Comparison of ENCODE assay signal across 21 cellular contexts in the genomic region with DNA sequence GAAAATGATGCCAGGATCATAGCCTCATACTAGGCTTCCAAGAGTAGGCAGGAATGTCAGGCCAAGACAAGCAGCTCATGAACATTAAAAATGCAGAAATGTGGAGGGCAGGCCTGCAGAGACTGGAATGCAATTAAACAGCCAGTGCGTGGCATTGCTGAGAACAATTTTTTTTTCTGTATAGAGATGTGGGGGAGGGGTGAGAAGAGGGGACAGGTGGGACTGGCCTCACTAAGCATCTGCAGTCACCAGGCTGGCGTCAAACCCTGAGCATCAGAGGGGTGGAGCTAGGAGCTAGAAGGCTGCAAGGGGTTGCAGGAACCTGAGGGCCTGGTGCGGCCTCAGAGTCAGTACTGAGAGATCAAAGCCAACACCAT.
"Had no signal": no experiment of that assay in that cellular context is flagged by ENCODE, and none has a peak within 500 bp of the region (broad histone marks: within the 10 kb centered on the region; RNA-seq: fewer than 3 reads in every experiment).

No MANE protein-coding gene starts in this region.

- H3K36me3 ChIP-seq: adrenal gland, gastroesophageal sphincter, heart left ventricle, prostate gland, vagina had no signal

- H3K4me1 ChIP-seq: adrenal gland, gastroesophageal sphincter, heart left ventricle, prostate gland, vagina had no signal

- H3K27ac ChIP-seq: adrenal gland, gastroesophageal sphincter, heart left ventricle, prostate gland, skin epidermis, vagina had no signal

- H3K9me3 Mint-ChIP-seq: activated CD4-positive, alpha-beta memory T cell treated with anti-CD3 and anti-CD28 coated beads for 36 hours; activated T-helper 1 cell treated with anti-CD3 and anti-CD28 coated beads, Interleukin-12 subunit alpha, Interleukin-12 subunit beta, Interleukin-2, Interleukin-4 antibody, amounts not matched to agents 30 ng/mL and 10 ng/mL and 1 ng/mL, durations not matched to agents 14 hours and 24 hours and 36 hours had no signal

- H3K4me3 Mint-ChIP-seq: activated B cell treated with CpG ODN at 0.5 μM for 24 hours; activated CD4-positive, alpha-beta memory T cell treated with anti-CD3 and anti-CD28 coated beads for 36 hours; activated T-helper 1 cell treated with anti-CD3 and anti-CD28 coated beads, Interleukin-12 subunit alpha, Interleukin-12 subunit beta, Interleukin-2, Interleukin-4 antibody, amounts not matched to agents 30 ng/mL and 10 ng/mL and 1 ng/mL, durations not matched to agents 14 hours and 24 hours and 36 hours; memory B cell; stimulated activated naive CD8-positive, alpha-beta T cell treated with anti-CD3 and anti-CD28 coated beads, Interleukin-15, amount 100 ng/mL, for 72 hours had no signal

- H3K27me3 Mint-ChIP-seq: memory B cell had no signal

- H3K27ac Mint-ChIP-seq: activated B cell treated with CpG ODN at 0.5 μM for 24 hours; activated CD4-positive, alpha-beta memory T cell treated with anti-CD3 and anti-CD28 coated beads for 36 hours; activated naive CD4-positive, alpha-beta T cell treated with anti-CD3 and anti-CD28 coated beads, Interleukin-2, amount 50 U/mL, for 72 hours; activated T-helper 1 cell treated with anti-CD3 and anti-CD28 coated beads, Interleukin-12 subunit alpha, Interleukin-12 subunit beta, Interleukin-2, Interleukin-4 antibody, amounts not matched to agents 30 ng/mL and 10 ng/mL and 1 ng/mL, durations not matched to agents 14 hours and 24 hours and 36 hours; memory B cell; stimulated activated naive CD8-positive, alpha-beta T cell treated with anti-CD3 and anti-CD28 coated beads, Interleukin-15, amount 100 ng/mL, for 72 hours had no signal

- H3K27me3 ChIP-seq: adrenal gland, gastroesophageal sphincter, heart left ventricle, vagina had no signal

- H3K4me3 ChIP-seq: adrenal gland, gastroesophageal sphincter, heart left ventricle, prostate gland, skin epidermis, vagina had no signal

- H3K9me3 ChIP-seq: adrenal gland, gastroesophageal sphincter, prostate gland, vagina had no signal

- H3K36me3 Mint-ChIP-seq: activated CD4-positive, alpha-beta memory T cell treated with anti-CD3 and anti-CD28 coated beads for 36 hours; activated naive CD4-positive, alpha-beta T cell treated with anti-CD3 and anti-CD28 coated beads, Interleukin-2, amount 50 U/mL, for 72 hours; memory B cell had no signal

- H3K4me1 Mint-ChIP-seq: stimulated activated naive CD8-positive, alpha-beta T cell treated with anti-CD3 and anti-CD28 coated beads, Interleukin-15, amount 100 ng/mL, for 72 hours had no signal

- ATAC-seq: activated naive CD4-positive, alpha-beta T cell treated with anti-CD3 and anti-CD28 coated beads, Interleukin-2, amount 50 U/mL, for 72 hours; esophagus mucosa; gastroesophageal sphincter; heart left ventricle; right cardiac atrium; stimulated activated naive CD8-positive, alpha-beta T cell treated with anti-CD3 and anti-CD28 coated beads, Interleukin-15, amount 100 ng/mL, for 72 hours had no signal

- DNase-seq: activated B cell treated with CpG ODN at 0.5 μM for 24 hours; activated CD4-positive, alpha-beta memory T cell treated with anti-CD3 and anti-CD28 coated beads for 36 hours; activated CD4-positive, alpha-beta T cell treated with anti-CD3 and anti-CD28 coated beads for 4 hours; activated gamma-delta T cell treated with Interleukin-2 at 50 U/mL for 16 hours; activated T-cell treated with anti-CD3 and anti-CD28 coated beads for 4 hours; effector CD4-positive, alpha-beta T cell; kidney glomerular epithelial cell; stimulated activated CD4-positive, alpha-beta T cell treated with anti-CD3 and anti-CD28 coated beads, Interleukin-2, amount 100 ng/mL, for 48 hours; stimulated activated naive CD8-positive, alpha-beta T cell treated with anti-CD3 and anti-CD28 coated beads, Interleukin-15, amount 100 ng/mL, for 72 hours; trophoblast cell had no signal
